Comparison of ENCODE assay signal across 8 cellular contexts in genomic region chr22:40534379-40535188, GRCh38.
A peak's percentile ranks its signal among the peaks of the same experiment; 100 is the strongest.
DNase-seq lines count a peak whose midpoint lies in the region; ATAC-seq, FAIRE-seq and TF ChIP-seq lines count a peak whose summit lies in the region.

No MANE protein-coding gene starts in this region.

- dilution Hi-C loops in endothelial cell of umbilical vein (cut with MboI; ENCODE audit: extremely low pct_ligation_motif_present, low sequenced_read_pairs) = loop anchor here (10.0 kb wide), 1 partner anchor 110 kb away; no protein-coding TSS in a partner anchor

- intact Hi-C loops in endothelial cell of umbilical vein (cut with micrococcal nuclease) = no loop called here

- peaks cover 11% of the 10 kb centered on the region for H3K36me3 Mint-ChIP-seq in activated T-cell treated with anti-CD3 and anti-CD28 coated beads, Interleukin-2, amount 50 U/mL, for 24 hours (ENCODE audit: low read depth)

- POLR2A ChIA-PET in endothelial cell of umbilical vein (lab: Charles Lee) = interaction anchor here (0.6 to 0.7 kb wide), 2 partner anchors 10 to 299 kb away, joined by 3 to 4 read pairs; no protein-coding TSS in a partner anchor

- H3K27ac Mint-ChIP-seq in activated T-cell treated with anti-CD3 and anti-CD28 coated beads, Interleukin-2, amount 50 U/mL, for 24 hours = peak overlapping the region; percentile 83

- peak; percentile 59 for ATAC-seq in omental fat pad (ENCODE audit: low FRiP score)
- ATAC-seq in GM19324 (IDR thresholded peaks at IDR 0.05; ENCODE audit: low FRiP score, unreplicated experiment) = no peak

- CTCF ChIA-PET in endothelial cell of umbilical vein (lab: Charles Lee) = interaction anchor here (0.7 to 3.8 kb wide), 8 partner anchors 10 to 183 kb away, joined by 3 to 33 read pairs (median 4); partner anchors contain the start of gene MRTFA

- no peak overlapping the region for H3K9ac ChIP-seq in endothelial cell of umbilical vein (replicated peaks; ENCODE audit: extremely low read depth, insufficient read depth, low read length)

- H3K79me2 ChIP-seq in endothelial cell of umbilical vein (ENCODE audit: control insufficient read depth, insufficient read depth, low read length) = peaks cover 10% of the 10 kb centered on the region

- H2AFZ ChIP-seq in endothelial cell of umbilical vein (ENCODE audit: low read depth, low read length) = no peak overlapping the region

- H3K4me1 ChIP-seq in endothelial cell of umbilical vein (ENCODE audit: control insufficient read depth, extremely low read depth, insufficient read depth, low read length) = peaks cover 18% of the 10 kb centered on the region

- H3K9me3 ChIP-seq in endothelial cell of umbilical vein (replicated peaks; ENCODE audit: control insufficient read depth, insufficient read depth, low read length) = no peaks in the 10 kb centered on the region

- H3K9me1 ChIP-seq in endothelial cell of umbilical vein (replicated peaks; ENCODE audit: control insufficient read depth, extremely low read depth, insufficient read depth, low read length) = no peaks in the 10 kb centered on the region

- no peaks in the 10 kb centered on the region for H3K27me3 Mint-ChIP-seq in activated T-cell treated with anti-CD3 and anti-CD28 coated beads, Interleukin-2, amount 50 U/mL, for 24 hours

- no TSS peak for BruUV-seq in endothelial cell of umbilical vein (replicated peaks; lab: Mats Ljungman, UMichigan)

- peaks cover 62% of the 10 kb centered on the region for H3K4me1 Mint-ChIP-seq in activated T-cell treated with anti-CD3 and anti-CD28 coated beads, Interleukin-2, amount 50 U/mL, for 24 hours (ENCODE audit: low read depth)

- H3K4me3 Mint-ChIP-seq in activated T-cell treated with anti-CD3 and anti-CD28 coated beads, Interleukin-2, amount 50 U/mL, for 24 hours = peak overlapping the region; percentile 62

- peak; percentile 72 for FAIRE-seq in endothelial cell of umbilical vein (lab: Jason Lieb, UNC)

- no peak for TF ChIP-seq CTCF in endothelial cell of umbilical vein (IDR thresholded peaks at IDR 0.05; ENCODE audit: extremely low read depth in 1 of 2, insufficient read depth in 1 of 2, low read depth in 1 of 2, low read length in 2 of 2)
- TF ChIP-seq CTCF in omental fat pad (IDR thresholded peaks at IDR 0.05) = no peak

- H3K4me2 ChIP-seq in endothelial cell of umbilical vein (ENCODE audit: insufficient read depth, low read length) = peak overlapping the region; percentile 53

- no peaks in the 10 kb centered on the region for H3K9me3 Mint-ChIP-seq in activated T-cell treated with anti-CD3 and anti-CD28 coated beads, Interleukin-2, amount 50 U/mL, for 24 hours

- DNase-seq in activated T-cell treated with anti-CD3 and anti-CD28 coated beads, Interleukin-2, amount 50 U/mL, for 24 hours = no peak
- DNase-seq in activated T-cell treated with anti-CD3 and anti-CD28 coated beads for 4 hours (no peak), RPMI7951 (ENCODE audit: low read depth) (peak; percentile 67), endothelial cell of umbilical vein (ENCODE audit: low read depth, low spot score) (peak; percentile 39), omental fat pad (ENCODE audit: low spot score) (no peak), GM19238 (ENCODE audit: insufficient read length, low spot score) (no peak), RPMI8226 (no peak)

- no peaks in the 10 kb centered on the region for H3K36me3 ChIP-seq in endothelial cell of umbilical vein (ENCODE audit: control insufficient read depth in 2 of 2, extremely low read depth in 1 of 2, insufficient read depth in 2 of 2, low read length in 2 of 2)

- no peaks in the 10 kb centered on the region for H3K27me3 ChIP-seq in endothelial cell of umbilical vein (ENCODE audit: control insufficient read depth in 2 of 2, insufficient read depth in 2 of 2, low read length in 2 of 2)

- H4K20me1 ChIP-seq in endothelial cell of umbilical vein (replicated peaks; ENCODE audit: control insufficient read depth, extremely low read depth, insufficient read depth, low read length) = peaks cover 6% of the 10 kb centered on the region

- no peak for TF ChIP-seq POLR2A in endothelial cell of umbilical vein (IDR thresholded peaks at IDR 0.05; ENCODE audit: low read depth, low read length)

- no peak overlapping the region for H3K4me3 ChIP-seq in endothelial cell of umbilical vein (replicated peaks in 1 of 3; ENCODE audit: insufficient read depth in 1 of 3, low read depth in 1 of 3, low read length in 3 of 3)

- H3K27ac ChIP-seq in endothelial cell of umbilical vein (ENCODE audit: insufficient read depth, low read depth, low read length) = no peak overlapping the region

TF ChIP-seq in endothelial cell of umbilical vein, 7 proteins besides CTCF, POLR2A, EP300 and RAD21:
- TF ChIP-seq FOS (IDR thresholded peaks at IDR 0.05; ENCODE audit: borderline replicate concordance, insufficient read depth, low read length) = peak; percentile 59
- no peak for TF ChIP-seq MAX (IDR thresholded peaks at IDR 0.05; ENCODE audit: insufficient read depth, insufficient read length)

Comparison
In these comparisons a context has a peak if more than half of its experiments do, and no peak if none do; other contexts are left out.
1. DNase-seq: peak in RPMI7951 (single experiment) and endothelial cell of umbilical vein (single experiment); none in activated T-cell treated with anti-CD3 and anti-CD28 coated beads, Interleukin-2, amount 50 U/mL, for 24 hours (single experiment), activated T-cell treated with anti-CD3 and anti-CD28 coated beads for 4 hours (single experiment), omental fat pad (single experiment), GM19238 (single experiment) and RPMI8226 (single experiment).